In genomic region chr12:110366474-110367208, GRCh38 we compare ENCODE assay signal across 11 cellular contexts. TPM values are rescaled to one million over a fixed set of nuclear protein-coding genes. Genes with fewer than 3 reads are reported as not detected.
DNase-seq lines count a peak whose midpoint lies in the region; ATAC-seq and TF ChIP-seq lines count a peak whose summit lies in the region.
"Had no signal": no experiment of that assay in that cellular context is flagged by ENCODE, and none has a peak within 500 bp of the region (broad histone marks: within the 10 kb centered on the region; RNA-seq: fewer than 3 reads in every experiment).

No MANE protein-coding gene starts in this region.

- H3K4me1 ChIP-seq in colonic mucosa: no peaks in the 10 kb centered on the region
- peaks cover 22% of the 10 kb centered on the region for H3K4me1 ChIP-seq in muscle layer of colon (ENCODE audit: insufficient read depth, low read length)
- H3K4me1 ChIP-seq: HAP-1 had no signal

- ATAC-seq in left cardiac atrium: peak; percentile 1 to 13
- ATAC-seq in Right ventricle myocardium superior (ENCODE audit: poor library complexity): no peak
- ATAC-seq in T-helper 17 cell: no peak
- ATAC-seq in GM18873 (IDR thresholded peaks at IDR 0.05; ENCODE audit: low FRiP score, unreplicated experiment): no peak
- ATAC-seq: SK-N-SH treated with all-trans-retinoic acid at 6 μM for 48 hours had no signal

- no peaks in the 10 kb centered on the region for H3K4me1 Mint-ChIP-seq in T-helper 17 cell
- no peaks in the 10 kb centered on the region for H3K4me1 Mint-ChIP-seq in immature natural killer cell

- H3K27ac Mint-ChIP-seq in T-helper 17 cell (no peak overlapping the region), immature natural killer cell (no peak overlapping the region)

- H3K9me3 ChIP-seq in colonic mucosa (no peaks in the 10 kb centered on the region), muscle layer of colon (ENCODE audit: low read length) (no peaks in the 10 kb centered on the region), T-helper 17 cell (ENCODE audit: control insufficient read depth, low read length, poor library complexity, severe bottlenecking) (no peaks in the 10 kb centered on the region)
- H3K9me3 ChIP-seq: HAP-1 had no signal

- H3K27ac ChIP-seq in colonic mucosa (peak overlapping the region; percentile 44), muscle layer of colon (ENCODE audit: low read depth, low read length) (peak overlapping the region; percentile 12)

- no peak overlapping the region for H3K4me3 Mint-ChIP-seq in T-helper 17 cell
- H3K4me3 Mint-ChIP-seq in immature natural killer cell: no peak overlapping the region

- no peak for DNase-seq in left cardiac atrium
- DNase-seq in Right ventricle myocardium superior: no peak
- DNase-seq in colonic mucosa: no peak
- no peak for DNase-seq in T-helper 17 cell
- no peak for DNase-seq in immature natural killer cell
- DNase-seq in NCI-H345 (lab: John Stamatoyannopoulos, UW): no peak
- DNase-seq: activated T-cell treated with anti-CD3 and anti-CD28 coated beads for 4 hours had no signal

- H3K36me3 ChIP-seq in colonic mucosa: no peaks in the 10 kb centered on the region
- H3K36me3 ChIP-seq in muscle layer of colon (ENCODE audit: insufficient read depth, low read length): no peaks in the 10 kb centered on the region

- no peak for TF ChIP-seq CTCF in colonic mucosa (IDR thresholded peaks at IDR 0.05)

- intact Hi-C loops in left cardiac atrium (cut with DNase I): no loop called here
- intact Hi-C loops in Right ventricle myocardium superior (cut with DNase I): no loop called here
- intact Hi-C loops in colonic mucosa (cut with DNase I): no loop called here

- H3K4me3 ChIP-seq in colonic mucosa (no peak overlapping the region), muscle layer of colon (ENCODE audit: low read depth in 1 of 2, low read length in 2 of 2) (peak overlapping the region in 1 of 2 donors; percentile 11)
- H3K4me3 ChIP-seq: HAP-1 had no signal

- no peaks in the 10 kb centered on the region for H3K36me3 Mint-ChIP-seq in T-helper 17 cell (ENCODE audit: low read depth)
- peaks cover 0 to 5% (median 2%) of the 10 kb centered on the region in 3 donors for H3K36me3 Mint-ChIP-seq in immature natural killer cell

- no peaks in the 10 kb centered on the region for H3K27me3 ChIP-seq in colonic mucosa
- H3K27me3 ChIP-seq in muscle layer of colon (ENCODE audit: control insufficient read depth in 1 of 2, insufficient read depth in 2 of 2, low read length in 2 of 2): no peaks in the 10 kb centered on the region

- no peaks in the 10 kb centered on the region for H3K9me3 Mint-ChIP-seq in immature natural killer cell

- H3K9ac ChIP-seq in colonic mucosa (ENCODE audit: low read depth in 2 of 2, low read length in 2 of 2) (no peak overlapping the region), muscle layer of colon (ENCODE audit: low read length) (peak overlapping the region; percentile 9)

- H3K27me3 Mint-ChIP-seq in T-helper 17 cell (no peaks in the 10 kb centered on the region), immature natural killer cell (ENCODE audit: low read depth in 3 of 3) (no peaks in the 10 kb centered on the region)

RNA-seq across cellular contexts. Expression of gene ANAPC7, which starts 36.9 kb away (rescaled TPM):
- total RNA-seq in left cardiac atrium (10 to 100 TPM; 32.7 to 35.0 TPM), Right ventricle myocardium superior (32.6 TPM), colonic mucosa (10 to 100 TPM; 22.1 to 40.1 TPM), T-helper 17 cell (10 to 100 TPM; 40.1 to 42.6 TPM)
- polyA plus RNA-seq in immature natural killer cell: 10 to 100 TPM; 11.0 to 26.4 (median 24.8) TPM

Comparison
In these comparisons a context has a peak if more than half of its experiments do, and no peak if none do; other contexts are left out.
1. ATAC-seq: peak in left cardiac atrium (2 of 2); none in Right ventricle myocardium superior (single experiment), T-helper 17 cell (single experiment) and GM18873 (single experiment).